Comparison of ENCODE assay signal across 8 cellular contexts in genomic region chr5:179914032-179914755, GRCh38. TPM values are rescaled to one million over a fixed set of nuclear protein-coding genes. Genes with fewer than 3 reads are reported as not detected.
DNase-seq lines count a peak whose midpoint lies in the region; ATAC-seq and TF ChIP-seq lines count a peak whose summit lies in the region.

No MANE protein-coding gene starts in this region.

- intact Hi-C loops in Panc1 (cut with micrococcal nuclease; ENCODE audit: unreplicated experiment) (no loop called here), left ventricle myocardium superior (cut with micrococcal nuclease) (no loop called here), transverse colon (cut with DNase I; ENCODE audit: low total_unique reads) (no loop called here)

- DNase-seq in activated naive CD4-positive, alpha-beta T cell treated with anti-CD3 and anti-CD28 coated beads, Interleukin-2, amount 50 U/mL, for 72 hours (ENCODE audit: low spot score in 2 of 2) = no peak
- no peak for DNase-seq in activated naive CD4-positive, alpha-beta T cell treated with anti-CD3 and anti-CD28 coated beads, Interleukin-2, amount 50 U/mL, for 16 hours
- DNase-seq in Panc1 (ENCODE audit: low read depth, low spot score) (peak; percentile 56), left ventricle myocardium superior (no peak), transverse colon (peak; percentile 39), NCI-H1436 treated with DMSO at 0.1 percent for 48 hours (lab: John Stamatoyannopoulos, UW) (no peak)

- H3K27me3 ChIP-seq in Panc1 (ENCODE audit: control insufficient read depth, insufficient read depth, low read length) (no peaks in the 10 kb centered on the region), transverse colon (no peaks in the 10 kb centered on the region)

- ATAC-seq in activated naive CD4-positive, alpha-beta T cell treated with anti-CD3 and anti-CD28 coated beads, Interleukin-2, amount 50 U/mL, for 72 hours = peak; percentile 53 to 85
- ATAC-seq in Panc1 = no peak; the same call in 1 of the 2 replicates
- peak; percentile 52 for ATAC-seq in left ventricle myocardium superior
- no peak for ATAC-seq in HG02938 (IDR thresholded peaks at IDR 0.05; ENCODE audit: unreplicated experiment)
- no peak for ATAC-seq in GM21423 (IDR thresholded peaks at IDR 0.05; ENCODE audit: unreplicated experiment)

- H3K4me1 ChIP-seq in Panc1 (ENCODE audit: control insufficient read depth, insufficient read depth, low read length) = no peaks in the 10 kb centered on the region
- H3K4me1 ChIP-seq in transverse colon = peaks cover 0 to 12% (median 7%) of the 10 kb centered on the region in 4 donors

- TF ChIP-seq CTCF in Panc1 (IDR thresholded peaks at IDR 0.05) (no peak), transverse colon (IDR thresholded peaks at IDR 0.05) (no peak)

- no TSS peak for BruUV-seq in Panc1 (replicated peaks; lab: Mats Ljungman, UMichigan)

- CTCF ChIA-PET in Panc1 (lab: Charles Lee) = no interaction called here

- in situ Hi-C loops in Panc1 (cut with HindIII; ENCODE audit: low pct_unique_long_range_greater_than_20kb, low sequenced_read_pairs) = no loop called here
- in situ Hi-C loops in transverse colon (cut with MboI; ENCODE audit: low pct_ligation_motif_present in 1 of 4, low pct_unique_long_range_greater_than_20kb in 1 of 4, low sequenced_read_pairs in 3 of 4) = loop anchor here in 1 of 4 donors (25.0 kb wide), 1 partner anchor 173 kb away; no protein-coding TSS in a partner anchor

- no peaks in the 10 kb centered on the region for H3K9me3 Mint-ChIP-seq in activated naive CD4-positive, alpha-beta T cell treated with anti-CD3 and anti-CD28 coated beads, Interleukin-2, amount 50 U/mL, for 72 hours

- H3K27ac Mint-ChIP-seq in activated naive CD4-positive, alpha-beta T cell treated with anti-CD3 and anti-CD28 coated beads, Interleukin-2, amount 50 U/mL, for 72 hours = peak overlapping the region; percentile 44 to 67

- no peak overlapping the region for H3K4me3 ChIP-seq in Panc1 (ENCODE audit: low read depth in 2 of 2, low read length in 2 of 2)
- H3K4me3 ChIP-seq in transverse colon = no peak overlapping the region

- POLR2A ChIA-PET in Panc1 (lab: Charles Lee) = no interaction called here

- TF ChIP-seq POLR2A in transverse colon (IDR thresholded peaks at IDR 0.05) = no peak

- no peaks in the 10 kb centered on the region for H3K36me3 Mint-ChIP-seq in activated naive CD4-positive, alpha-beta T cell treated with anti-CD3 and anti-CD28 coated beads, Interleukin-2, amount 50 U/mL, for 72 hours

- H3K9me3 ChIP-seq in Panc1 (ENCODE audit: control insufficient read depth, insufficient read depth, low read depth, low read length) = no peaks in the 10 kb centered on the region
- no peaks in the 10 kb centered on the region for H3K9me3 ChIP-seq in transverse colon

- H3K36me3 ChIP-seq in Panc1 (ENCODE audit: control insufficient read depth, insufficient read depth, low read length) (no peaks in the 10 kb centered on the region), transverse colon (no peaks in the 10 kb centered on the region)

- no peak for TF ChIP-seq EP300 in transverse colon (IDR thresholded peaks at IDR 0.05; ENCODE audit: low read depth)

- H3K27ac ChIP-seq in Panc1 (ENCODE audit: low read length) (no peak overlapping the region), transverse colon (peak overlapping the region; percentile 32 to 51 (median 45))

- WGBS in transverse colon (ENCODE audit: low coverage in 1 of 2), 2 donors = 17 to 50% methylated on average over 2 to 8 of the region's 8 CpGs

RNA-seq across cellular contexts. Expression of gene TBC1D9B, which starts 6.5 kb away (rescaled TPM):
- 100 to 1,000 TPM in 1 of 2 donors, 10 to 100 TPM in 1; 21.2 to 153 TPM for total RNA-seq in activated naive CD4-positive, alpha-beta T cell treated with anti-CD3 and anti-CD28 coated beads, Interleukin-2, amount 50 U/mL, for 72 hours
- 131 TPM for total RNA-seq in Panc1 (2021; ENCODE audit: unreplicated experiment)
- 192 TPM for polyA plus RNA-seq in Panc1 (2012; ENCODE audit: insufficient read length)
- 37.1 TPM for total RNA-seq in left ventricle myocardium superior
- 100 to 1,000 TPM in 2 of 4 donors, 10 to 100 TPM in 2; 90.5 to 178 (median 127) TPM for total RNA-seq in transverse colon

RNA-seq across cellular contexts. Expression of gene MRNIP, which starts 55.6 kb away (rescaled TPM):
- 10 to 100 TPM; 15.0 to 25.1 TPM for total RNA-seq in activated naive CD4-positive, alpha-beta T cell treated with anti-CD3 and anti-CD28 coated beads, Interleukin-2, amount 50 U/mL, for 72 hours
- 33.0 TPM for total RNA-seq in Panc1 (2021; ENCODE audit: unreplicated experiment)
- 21.9 TPM for polyA plus RNA-seq in Panc1 (2012; ENCODE audit: insufficient read length)
- 14.8 TPM for total RNA-seq in left ventricle myocardium superior
- 100 to 1,000 TPM in 1 of 4 donors, 10 to 100 TPM in 3; 24.7 to 124 (median 42.9) TPM for total RNA-seq in transverse colon

Comparison
In these comparisons a context has a peak if more than half of its experiments do, and no peak if none do; other contexts are left out.
1. ATAC-seq: peak in activated naive CD4-positive, alpha-beta T cell treated with anti-CD3 and anti-CD28 coated beads, Interleukin-2, amount 50 U/mL, for 72 hours (2 of 2) and left ventricle myocardium superior (single experiment); none in Panc1 (single experiment), HG02938 (single experiment) and GM21423 (single experiment).
2. DNase-seq: peak in Panc1 (single experiment) and transverse colon (single experiment); none in activated naive CD4-positive, alpha-beta T cell treated with anti-CD3 and anti-CD28 coated beads, Interleukin-2, amount 50 U/mL, for 72 hours (0 of 2), activated naive CD4-positive, alpha-beta T cell treated with anti-CD3 and anti-CD28 coated beads, Interleukin-2, amount 50 U/mL, for 16 hours (single experiment), left ventricle myocardium superior (single experiment) and NCI-H1436 treated with DMSO at 0.1 percent for 48 hours (single experiment).